ENCODE assay signal across 14 cellular contexts in the genomic region with DNA sequence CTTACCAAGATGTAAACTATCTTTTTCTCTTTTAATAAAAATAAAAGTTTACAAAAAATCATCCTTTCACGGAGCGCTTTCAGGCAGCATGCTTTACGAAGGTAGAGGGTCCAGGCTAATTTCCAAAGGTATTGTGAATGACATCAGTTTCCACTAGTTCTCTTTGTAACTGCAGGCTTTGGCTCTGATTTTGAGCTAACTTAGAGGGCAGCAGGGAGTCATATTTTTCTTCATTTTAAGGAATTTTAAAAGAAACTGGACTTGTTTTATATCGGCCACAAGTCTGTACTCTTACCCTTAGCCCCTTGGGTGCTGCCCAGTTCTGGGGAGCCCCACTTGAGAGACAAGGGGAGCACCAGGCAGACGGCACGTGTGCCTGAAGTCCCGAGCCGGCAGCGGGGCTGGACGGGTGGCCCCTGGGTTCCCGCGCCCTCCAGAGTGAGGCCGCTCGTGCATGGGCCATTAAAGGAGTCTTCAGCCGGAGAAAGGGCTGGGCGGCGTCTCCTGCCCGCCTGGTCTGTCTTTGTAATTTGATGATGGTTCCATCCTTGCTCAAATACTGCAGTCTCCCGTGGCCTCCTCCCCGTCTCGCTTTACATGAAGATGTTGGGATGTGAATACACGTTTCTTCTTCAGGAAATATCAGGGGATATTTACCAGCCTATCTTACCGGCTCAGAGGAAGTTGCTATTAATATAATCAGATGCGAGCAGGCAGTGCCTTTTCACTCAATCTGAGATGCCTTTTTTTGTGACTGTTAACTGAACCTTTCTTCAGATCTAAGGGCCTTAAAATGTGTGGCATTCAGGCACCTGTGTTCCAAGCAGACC.
DNase-seq lines count a peak whose midpoint lies in the region; TF ChIP-seq lines count a peak whose summit lies in the region.
"Had no signal": no experiment of that assay in that cellular context is flagged by ENCODE, and none has a peak within 500 bp of the region (broad histone marks: within the 10 kb centered on the region; RNA-seq: fewer than 3 reads in every experiment).

No MANE protein-coding gene starts in this region.

- H3K27me3 ChIP-seq in ectodermal cell (ENCODE audit: control insufficient read depth, insufficient read depth, low read length, poor library complexity, severe bottlenecking) = no peaks in the 10 kb centered on the region
- H3K27me3 ChIP-seq: right atrium auricular region, SJSA1, thyroid gland had no signal

- WGBS in ectodermal cell, 2 experiments = 23 to 25% methylated on average over 24 of the region's 24 CpGs

- no peak overlapping the region for H3K27ac ChIP-seq in ectodermal cell (ENCODE audit: insufficient read depth, low read depth, low read length, poor library complexity, severe bottlenecking)
- H3K27ac ChIP-seq: right atrium auricular region, SJSA1, thyroid gland had no signal

- no peaks in the 10 kb centered on the region for H3K27me3 Mint-ChIP-seq in osteocyte (ENCODE audit: unreplicated experiment)

- H3K4me3 Mint-ChIP-seq in osteocyte (ENCODE audit: unreplicated experiment) = peak overlapping the region; percentile 42

- no peaks in the 10 kb centered on the region for H3K36me3 ChIP-seq in ectodermal cell (ENCODE audit: control insufficient read depth, insufficient read depth, low read length)
- H3K36me3 ChIP-seq: right atrium auricular region, SJSA1, thyroid gland had no signal

- H3K9me3 Mint-ChIP-seq in osteocyte (ENCODE audit: unreplicated experiment) = no peaks in the 10 kb centered on the region

- peak overlapping the region; percentile 4 for H3K4me3 ChIP-seq in ectodermal cell (ENCODE audit: insufficient read depth, low read depth, low read length)
- H3K4me3 ChIP-seq: right atrium auricular region, SJSA1, thyroid gland had no signal

- peaks cover 14% of the 10 kb centered on the region for H3K4me1 Mint-ChIP-seq in osteocyte (ENCODE audit: unreplicated experiment)

- DNase-seq in NCI-H748 (lab: John Stamatoyannopoulos, UW; ENCODE audit: unreplicated experiment) (peak; percentile 6), NCI-H748 treated with DMSO at 0.1 percent for 48 hours (lab: John Stamatoyannopoulos, UW) (no peak), NCI-H524 treated with DMSO at 0.1 percent for 48 hours (lab: John Stamatoyannopoulos, UW) (peak; percentile 22), osteocyte (ENCODE audit: extremely low spot score, unreplicated experiment) (peak; percentile 84), SIG-M5 (lab: John Stamatoyannopoulos, UW) (no peak), RPMI8226 (no peak)
- no peak for DNase-seq in activated CD4-positive, alpha-beta T cell treated with anti-CD3 and anti-CD28 coated beads, Interleukin-2, amount 50 U/mL, for 48 hours
- DNase-seq: activated gamma-delta T cell, head of caudate nucleus, mammary epithelial cell, thyroid gland had no signal

- peak overlapping the region; percentile 72 for H3K27ac Mint-ChIP-seq in osteocyte (ENCODE audit: unreplicated experiment)

- peaks cover 22% of the 10 kb centered on the region for H3K4me1 ChIP-seq in ectodermal cell (ENCODE audit: control insufficient read depth, insufficient read depth, low read length)
- H3K4me1 ChIP-seq: right atrium auricular region, SJSA1, thyroid gland had no signal

- H3K36me3 Mint-ChIP-seq in osteocyte (ENCODE audit: unreplicated experiment) = no peaks in the 10 kb centered on the region

- H3K9me3 ChIP-seq in ectodermal cell (ENCODE audit: control insufficient read depth, low read length) = no peaks in the 10 kb centered on the region
- H3K9me3 ChIP-seq: right atrium auricular region, SJSA1, thyroid gland had no signal

- TF ChIP-seq CTCF in osteocyte (IDR thresholded peaks at IDR 0.05) = peak; percentile 44

Comparison
In these comparisons a context has a peak if more than half of its experiments do, and no peak if none do; other contexts are left out.
1. DNase-seq: peak in NCI-H748 (single experiment), NCI-H524 treated with DMSO at 0.1 percent for 48 hours (single experiment) and osteocyte (single experiment); none in NCI-H748 treated with DMSO at 0.1 percent for 48 hours (single experiment), SIG-M5 (single experiment), activated CD4-positive, alpha-beta T cell treated with anti-CD3 and anti-CD28 coated beads, Interleukin-2, amount 50 U/mL, for 48 hours (0 of 2) and RPMI8226 (single experiment).